ENCODE assay signal across 14 cellular contexts in genomic region chr19:55550321-55550650, GRCh38. TPM values are rescaled to one million over a fixed set of nuclear protein-coding genes. Genes with fewer than 3 reads are reported as not detected.
DNase-seq lines count a peak whose midpoint lies in the region; ATAC-seq, FAIRE-seq and TF ChIP-seq lines count a peak whose summit lies in the region.
"Had no signal": no experiment of that assay in that cellular context is flagged by ENCODE, and none has a peak within 500 bp of the region (broad histone marks: within the 10 kb centered on the region; RNA-seq: fewer than 3 reads in every experiment).

No MANE protein-coding gene starts in this region.

- peak overlapping the region; percentile 97 for H3K4me2 ChIP-seq in HepG2 (ENCODE audit: low read depth, low read length)
- no peak overlapping the region for H3K4me2 ChIP-seq in mesenchymal stem cell (ENCODE audit: low read length, poor library complexity, severe bottlenecking)

- H3K4me1 Mint-ChIP-seq in chondrocyte (ENCODE audit: low read depth), result peaks cover 65% of the 10 kb centered on the region

- H3K79me2 ChIP-seq in HepG2 (ENCODE audit: insufficient read depth, low read length), result no peaks in the 10 kb centered on the region

- H4K8ac ChIP-seq in mesenchymal stem cell (ENCODE audit: low read length), result peak overlapping the region; percentile 96

- no peak overlapping the region for H2BK5ac ChIP-seq in mesenchymal stem cell (ENCODE audit: low read depth, low read length, poor library complexity, severe bottlenecking)

- TF ChIP-seq RAD21 in HepG2 (CRISPR knock-in tag; IDR thresholded peaks at IDR 0.05), result no peak

- no peak overlapping the region for H3K14ac ChIP-seq in mesenchymal stem cell (ENCODE audit: low read length in 2 of 2)

- TF ChIP-seq EP300 in HepG2 (IDR thresholded peaks at IDR 0.05; ENCODE audit: low read depth in 2 of 2, low read length in 2 of 2), result no peak
- TF ChIP-seq EP300 in HepG2 (CRISPR knock-in tag; IDR thresholded peaks at IDR 0.05; ENCODE audit: borderline replicate concordance), result no peak

- H3K4ac ChIP-seq in mesenchymal stem cell (ENCODE audit: low read depth in 1 of 2, low read length in 2 of 2), result no peak overlapping the region

- DNase-seq in HepG2 (ENCODE audit: low spot score) (no peak), right lobe of liver (no peak), chondrocyte (ENCODE audit: low spot score) (no peak), mesenchymal stem cell (no peak), HPDE6-E6E7 (ENCODE audit: extremely low spot score) (no peak)
- DNase-seq in activated effector memory CD4-positive, alpha-beta T cell treated with anti-CD3 and anti-CD28 coated beads, Interleukin-2, amount 50 U/mL, for 16 hours, result no peak
- no peak for DNase-seq in activated CD4-positive, alpha-beta T cell treated with anti-CD3 and anti-CD28 coated beads, Interleukin-2, amount 50 U/mL, for 48 hours
- DNase-seq: KG1, naive B cell had no signal

- H3K4me3 ChIP-seq in HepG2 (replicated peaks in 1 of 3; ENCODE audit: insufficient read depth in 1 of 3, low read depth in 2 of 3, low read length in 3 of 3), result peak overlapping the region; percentile 55 to 80 (median 66)
- H3K4me3 ChIP-seq in right lobe of liver, result no peak overlapping the region
- no peak overlapping the region for H3K4me3 ChIP-seq in mesenchymal stem cell (ENCODE audit: insufficient read depth in 1 of 2, low read depth in 1 of 2, low read length in 2 of 2)
- H3K4me3 ChIP-seq: vagina had no signal

- peak overlapping the region in 1 of 2 experiments; percentile 77 for H3K18ac ChIP-seq in mesenchymal stem cell (ENCODE audit: low read depth in 1 of 2, low read length in 2 of 2)

- H2AFZ ChIP-seq in HepG2 (ENCODE audit: low read length) (no peak overlapping the region), mesenchymal stem cell (ENCODE audit: low read depth, low read length) (no peak overlapping the region)

- no peaks in the 10 kb centered on the region for H3K36me3 ChIP-seq in HepG2 (replicated peaks in 1 of 2; ENCODE audit: control insufficient read depth in 1 of 2, insufficient read depth in 2 of 2, low read length in 2 of 2)
- H3K36me3 ChIP-seq in right lobe of liver, result no peaks in the 10 kb centered on the region
- H3K36me3 ChIP-seq in mesenchymal stem cell (ENCODE audit: control insufficient read depth in 1 of 2, insufficient read depth in 2 of 2, low read depth in 1 of 2, low read length in 2 of 2), result no peaks in the 10 kb centered on the region
- H3K36me3 ChIP-seq: vagina had no signal

- H3K27ac ChIP-seq in HepG2 (ENCODE audit: extremely low read length, insufficient read depth, low read length), result no peak overlapping the region
- H3K27ac ChIP-seq in right lobe of liver, result no peak overlapping the region
- H3K27ac ChIP-seq in mesenchymal stem cell (ENCODE audit: low read length, poor library complexity, severe bottlenecking), result peak overlapping the region; percentile 98

- peak; percentile 15 for FAIRE-seq in HepG2 (lab: Jason Lieb, UNC)
- FAIRE-seq: GM12892 had no signal

- H3K9ac ChIP-seq in HepG2 (ENCODE audit: insufficient read depth, low read depth, low read length) (peak overlapping the region; percentile 68; the same call in 1 of the 2 replicates), mesenchymal stem cell (ENCODE audit: low read length) (peak overlapping the region; percentile 83)

- H3K27ac Mint-ChIP-seq in chondrocyte (ENCODE audit: unreplicated experiment), result peak overlapping the region; percentile 99
- H3K27ac Mint-ChIP-seq: activated T-cell treated with anti-CD3 and anti-CD28 coated beads, Interleukin-2, amount 50 U/mL, for 72 hours; naive B cell had no signal

- TF ChIP-seq CTCF in HepG2 (CRISPR knock-in tag; IDR thresholded peaks at IDR 0.05), result no peak
- TF ChIP-seq CTCF in right lobe of liver (IDR thresholded peaks at IDR 0.05), result no peak
- TF ChIP-seq CTCF in chondrocyte (IDR thresholded peaks at IDR 0.05), result no peak

- H3K79me1 ChIP-seq in mesenchymal stem cell (replicated peaks; ENCODE audit: low read length, poor library complexity, severe bottlenecking), result no peaks in the 10 kb centered on the region

- no peak for TF ChIP-seq POLR2A in HepG2 (IDR thresholded peaks at IDR 0.05; ENCODE audit: insufficient read depth in 1 of 2, low read depth in 2 of 2, low read length in 2 of 2)
- TF ChIP-seq POLR2A in right lobe of liver (IDR thresholded peaks at IDR 0.05), result no peak

- H2AK5ac ChIP-seq in mesenchymal stem cell (ENCODE audit: low read length, severe bottlenecking), result no peak overlapping the region

- no peaks in the 10 kb centered on the region for H3K36me3 Mint-ChIP-seq in chondrocyte (ENCODE audit: low read depth)
- H3K36me3 Mint-ChIP-seq: brain had no signal

- CTCF ChIA-PET in HepG2 (lab: Yijun Ruan, JAX; ENCODE audit: low intra/inter-chr PET ratio, low total read pairs), result no interaction called here

- no peak overlapping the region for H2BK120ac ChIP-seq in mesenchymal stem cell (ENCODE audit: low read depth, low read length)

- BruUV-seq in HepG2 (replicated peaks; lab: Mats Ljungman, UMichigan), result no TSS peak

- H4K20me1 ChIP-seq in HepG2 (ENCODE audit: insufficient read depth, low read length), result no peaks in the 10 kb centered on the region

- peaks cover 79% of the 10 kb centered on the region for H3K4me1 ChIP-seq in HepG2 (ENCODE audit: insufficient read depth, low read length)
- H3K4me1 ChIP-seq in right lobe of liver, result peaks cover 0 to 5% (median 0%) of the 10 kb centered on the region in 4 donors
- H3K4me1 ChIP-seq in mesenchymal stem cell (ENCODE audit: control insufficient read depth, insufficient read depth, low read depth, low read length), result peaks cover 39% of the 10 kb centered on the region
- H3K4me1 ChIP-seq: vagina had no signal

- in situ Hi-C loops in HepG2 (cut with HindIII; ENCODE audit: extremely low pct_ligation_motif_present, low pct_unique_long_range_greater_than_20kb), result no loop called here

- intact Hi-C loops in HepG2 (cut with micrococcal nuclease; ENCODE audit: unreplicated experiment), result loop anchor here (10.0 kb wide), 1 partner anchor 55 kb away; the partner anchor contains the start of genes ZNF524 and ZNF865
- intact Hi-C loops in right lobe of liver (cut with DNase I), result no loop called here

- H3K27me3 ChIP-seq in HepG2 (ENCODE audit: control insufficient read depth in 1 of 2, insufficient read depth in 2 of 2, low read length in 2 of 2), result no peaks in the 10 kb centered on the region; a peak in 1 of 5 replicates
- H3K27me3 ChIP-seq in right lobe of liver, result peaks cover 0 to 6% of the 10 kb centered on the region in 2 donors
- H3K27me3 ChIP-seq in mesenchymal stem cell (ENCODE audit: control insufficient read depth in 1 of 2, insufficient read depth in 1 of 2, low read length in 2 of 2), result peaks cover 0 to 6% of the 10 kb centered on the region in 2 experiments
- H3K27me3 ChIP-seq: vagina had no signal

- no peak for ATAC-seq in HepG2
- ATAC-seq in right lobe of liver, result no peak
- no peak for ATAC-seq in HG03460 (IDR thresholded peaks at IDR 0.05; ENCODE audit: unreplicated experiment)
- ATAC-seq: activated T-cell treated with anti-CD3 and anti-CD28 coated beads, Interleukin-2, amount 50 U/mL, for 72 hours had no signal

- peak overlapping the region; percentile 52 for H3K4me3 Mint-ChIP-seq in chondrocyte (ENCODE audit: unreplicated experiment)
- H3K4me3 Mint-ChIP-seq: activated T-cell treated with anti-CD3 and anti-CD28 coated beads, Interleukin-2, amount 50 U/mL, for 72 hours had no signal

- H4K91ac ChIP-seq in mesenchymal stem cell (ENCODE audit: low read length), result no peak overlapping the region

- H2BK15ac ChIP-seq in mesenchymal stem cell (ENCODE audit: low read depth, poor library complexity, severe bottlenecking), result no peak overlapping the region

- H3K23ac ChIP-seq in mesenchymal stem cell (ENCODE audit: low read length in 2 of 2), result no peak overlapping the region

- WGBS in HepG2 (ENCODE audit: low lambda C conversion rate), result 7% methylated on average over 7 of the region's 7 CpGs
- WGBS in right lobe of liver (ENCODE audit: insufficient coverage, low coverage, low lambda C conversion rate, missing lambda C conversion rate), result 32% methylated on average over 7 of the region's 7 CpGs
- 13% methylated on average over 4 of the region's 7 CpGs for WGBS in mesenchymal stem cell

- H3K9me3 Mint-ChIP-seq in chondrocyte (ENCODE audit: low read depth), result no peaks in the 10 kb centered on the region
- H3K9me3 Mint-ChIP-seq: activated T-cell treated with anti-CD3 and anti-CD28 coated beads, Interleukin-2, amount 50 U/mL, for 72 hours had no signal

- H3K9me3 ChIP-seq in HepG2 (ENCODE audit: low read length), result no peaks in the 10 kb centered on the region
- H3K9me3 ChIP-seq in right lobe of liver, result no peaks in the 10 kb centered on the region
- H3K9me3 ChIP-seq in mesenchymal stem cell (ENCODE audit: control insufficient read depth, low read length), result no peaks in the 10 kb centered on the region
- H3K9me3 ChIP-seq: vagina had no signal

- no peaks in the 10 kb centered on the region for H3K27me3 Mint-ChIP-seq in chondrocyte (ENCODE audit: low read depth)

- POLR2A ChIA-PET in HepG2 (lab: Yijun Ruan, JAX), result interaction anchor here (0.8 to 1.3 kb wide), 7 partner anchors 9 to 341 kb away, joined by 3 to 13 read pairs (median 3); partner anchors contain the start of genes FIZ1, PTPRH, U2AF2 and UBE2S

- H2BK12ac ChIP-seq in mesenchymal stem cell (ENCODE audit: low read length in 2 of 2), result no peak overlapping the region

RNA-seq across cellular contexts. Expression of gene SBK3, which starts 4.9 kb away (rescaled TPM):
- 0.46 and 0.66 TPM in 2 replicates for total RNA-seq in HepG2 (2016; rRNA removed; fragmentation: Illumina TruSeq; extraction: Trizol)
- total RNA-seq in HepG2 (2016; cell fraction: cytosol; rRNA removed; fragmentation: Illumina TruSeq; extraction: Trizol; ENCODE audit: low read depth), result not detected in 2 replicates
- 0.24 and 0.35 TPM in 2 replicates for total RNA-seq in HepG2 (2016; cell fraction: insoluble cytoplasmic fraction; rRNA removed; fragmentation: Illumina TruSeq; extraction: Trizol)
- 0.19 and 0.24 TPM in 2 replicates for total RNA-seq in HepG2 (2016; cell fraction: membrane; rRNA removed; fragmentation: Illumina TruSeq; extraction: Trizol)
- total RNA-seq in HepG2 (2016; cell fraction: nucleus; rRNA removed; fragmentation: Illumina TruSeq; extraction: Trizol), result 0.38 and 0.62 TPM in 2 replicates
- 0.77 and 1.5 TPM in 2 replicates for polyA plus RNA-seq in HepG2 (2011; rRNA removed)
- 1.0 and 1.4 TPM in 2 replicates for polyA plus RNA-seq in HepG2 (2011; cell fraction: cytosol; rRNA removed)
- 2.0 and 3.1 TPM in 2 replicates for polyA plus RNA-seq in HepG2 (2011; cell fraction: nucleus; rRNA removed)
- polyA plus RNA-seq in HepG2 (2012), result 0.91 and 2.0 TPM in 2 replicates
- not detected in 2 replicates for polyA plus RNA-seq in HepG2 (2016; cell fraction: cytosol; fragmentation: Illumina TruSeq; extraction: Trizol; ENCODE audit: low read depth)
- polyA plus RNA-seq in HepG2 (2016; cell fraction: insoluble cytoplasmic fraction; fragmentation: Illumina TruSeq; extraction: Trizol; ENCODE audit: low read depth), result 0.19 TPM in 1 of 2 replicates, not detected in the other
- 0.13 TPM in 1 of 2 replicates, not detected in the other for polyA plus RNA-seq in HepG2 (2016; cell fraction: membrane; fragmentation: Illumina TruSeq; extraction: Trizol; ENCODE audit: low read depth)
- polyA plus RNA-seq in HepG2 (2016; cell fraction: nucleus; fragmentation: Illumina TruSeq; extraction: Trizol; ENCODE audit: insufficient read depth, low read depth), result 0.81 and 0.96 TPM in 2 replicates
- polyA minus RNA-seq in HepG2 (2011; rRNA and poly(A)+ RNA removed; ENCODE audit: low replicate concordance), result 1.2 TPM in 1 of 2 replicates, not detected in the other
- 0.53 TPM in 1 of 2 replicates, not detected in the other for polyA minus RNA-seq in HepG2 (2011; cell fraction: cytosol; rRNA and poly(A)+ RNA removed)
- polyA minus RNA-seq in HepG2 (2011; cell fraction: nucleus; rRNA and poly(A)+ RNA removed), result 0.37 and 0.52 TPM in 2 replicates
- under 1 TPM in 2 of 6 experiments, not detected in 4; 0.33 to 0.56 TPM for total RNA-seq in right lobe of liver
- total RNA-seq in chondrocyte, result not detected in 3 replicates
- not detected for polyA plus RNA-seq in mesenchymal stem cell (2013, experiment 1 of 2)
- not detected for polyA plus RNA-seq in mesenchymal stem cell (2013, experiment 2 of 2)
- total RNA-seq: activated T-cell treated with anti-CD3 and anti-CD28 coated beads, Interleukin-2, amount 50 U/mL, for 72 hours; vagina had no signal

RNA-seq across cellular contexts. Expression of gene SBK2, which starts 13.4 kb away (rescaled TPM):
- total RNA-seq in HepG2 (2016; rRNA removed; fragmentation: Illumina TruSeq; extraction: Trizol) (0.24 and 0.45 TPM in 2 replicates), right lobe of liver (not detected), chondrocyte (not detected in 3 replicates)
- total RNA-seq in HepG2 (2016; cell fraction: cytosol; rRNA removed; fragmentation: Illumina TruSeq; extraction: Trizol; ENCODE audit: low read depth), result not detected in 2 replicates
- not detected in 2 replicates for total RNA-seq in HepG2 (2016; cell fraction: insoluble cytoplasmic fraction; rRNA removed; fragmentation: Illumina TruSeq; extraction: Trizol)
- total RNA-seq in HepG2 (2016; cell fraction: membrane; rRNA removed; fragmentation: Illumina TruSeq; extraction: Trizol), result 0.22 and 0.28 TPM in 2 replicates
- total RNA-seq in HepG2 (2016; cell fraction: nucleus; rRNA removed; fragmentation: Illumina TruSeq; extraction: Trizol), result not detected in 2 replicates
- polyA plus RNA-seq in HepG2 (2011; rRNA removed), result 0.14 TPM in 1 of 2 replicates, not detected in the other
- polyA plus RNA-seq in HepG2 (2011; cell fraction: cytosol; rRNA removed), result 0.13 and 0.16 TPM in 2 replicates
- 1.0 and 1.3 TPM in 2 replicates for polyA plus RNA-seq in HepG2 (2011; cell fraction: nucleus; rRNA removed)
- polyA plus RNA-seq in HepG2 (2012), result 0.25 and 0.45 TPM in 2 replicates
- polyA plus RNA-seq in HepG2 (2016; cell fraction: cytosol; fragmentation: Illumina TruSeq; extraction: Trizol; ENCODE audit: low read depth), result not detected in 2 replicates
- 0.22 and 0.32 TPM in 2 replicates for polyA plus RNA-seq in HepG2 (2016; cell fraction: insoluble cytoplasmic fraction; fragmentation: Illumina TruSeq; extraction: Trizol; ENCODE audit: low read depth)
- not detected in 2 replicates for polyA plus RNA-seq in HepG2 (2016; cell fraction: membrane; fragmentation: Illumina TruSeq; extraction: Trizol; ENCODE audit: low read depth)
- polyA plus RNA-seq in HepG2 (2016; cell fraction: nucleus; fragmentation: Illumina TruSeq; extraction: Trizol; ENCODE audit: insufficient read depth, low read depth), result not detected in 2 replicates
- 0.54 TPM in 1 of 2 replicates, not detected in the other for polyA minus RNA-seq in HepG2 (2011; rRNA and poly(A)+ RNA removed; ENCODE audit: low replicate concordance)
- polyA minus RNA-seq in HepG2 (2011; cell fraction: cytosol; rRNA and poly(A)+ RNA removed), result 0.59 and 0.79 TPM in 2 replicates
- not detected in 2 replicates for polyA minus RNA-seq in HepG2 (2011; cell fraction: nucleus; rRNA and poly(A)+ RNA removed)
- polyA plus RNA-seq in mesenchymal stem cell (2013, experiment 1 of 2), result not detected
- not detected for polyA plus RNA-seq in mesenchymal stem cell (2013, experiment 2 of 2)
- total RNA-seq: activated T-cell treated with anti-CD3 and anti-CD28 coated beads, Interleukin-2, amount 50 U/mL, for 72 hours; vagina had no signal

RNA-seq across cellular contexts. Expression of gene ZNF579, which starts 30.4 kb away (rescaled TPM):
- total RNA-seq in HepG2 (2016; rRNA removed; fragmentation: Illumina TruSeq; extraction: Trizol) (1.7 and 2.9 TPM in 2 replicates), right lobe of liver (1 to 10 TPM; 1.9 to 4.6 (median 3.6) TPM), chondrocyte (15.7 to 23.6 TPM (median 23.1 TPM) in 3 replicates)
- total RNA-seq in HepG2 (2016; cell fraction: cytosol; rRNA removed; fragmentation: Illumina TruSeq; extraction: Trizol; ENCODE audit: low read depth), result 1.3 and 1.6 TPM in 2 replicates
- 1.8 and 2.9 TPM in 2 replicates for total RNA-seq in HepG2 (2016; cell fraction: insoluble cytoplasmic fraction; rRNA removed; fragmentation: Illumina TruSeq; extraction: Trizol)
- total RNA-seq in HepG2 (2016; cell fraction: membrane; rRNA removed; fragmentation: Illumina TruSeq; extraction: Trizol), result 2.9 and 3.5 TPM in 2 replicates
- total RNA-seq in HepG2 (2016; cell fraction: nucleus; rRNA removed; fragmentation: Illumina TruSeq; extraction: Trizol), result 1.2 and 1.9 TPM in 2 replicates
- polyA plus RNA-seq in HepG2 (2011; rRNA removed), result 2.1 and 2.2 TPM in 2 replicates
- 1.3 and 2.9 TPM in 2 replicates for polyA plus RNA-seq in HepG2 (2011; cell fraction: cytosol; rRNA removed)
- 9.0 and 12.3 TPM in 2 replicates for polyA plus RNA-seq in HepG2 (2011; cell fraction: nucleus; rRNA removed)
- 3.6 and 5.7 TPM in 2 replicates for polyA plus RNA-seq in HepG2 (2012)
- 1.6 and 2.1 TPM in 2 replicates for polyA plus RNA-seq in HepG2 (2016; cell fraction: cytosol; fragmentation: Illumina TruSeq; extraction: Trizol; ENCODE audit: low read depth)
- polyA plus RNA-seq in HepG2 (2016; cell fraction: insoluble cytoplasmic fraction; fragmentation: Illumina TruSeq; extraction: Trizol; ENCODE audit: low read depth), result 2.8 and 3.3 TPM in 2 replicates
- 2.7 TPM in 2 replicates for polyA plus RNA-seq in HepG2 (2016; cell fraction: membrane; fragmentation: Illumina TruSeq; extraction: Trizol; ENCODE audit: low read depth)
- 8.4 and 9.1 TPM in 2 replicates for polyA plus RNA-seq in HepG2 (2016; cell fraction: nucleus; fragmentation: Illumina TruSeq; extraction: Trizol; ENCODE audit: insufficient read depth, low read depth)
- polyA minus RNA-seq in HepG2 (2011; rRNA and poly(A)+ RNA removed; ENCODE audit: low replicate concordance), result 5.6 and 7.6 TPM in 2 replicates
- polyA minus RNA-seq in HepG2 (2011; cell fraction: cytosol; rRNA and poly(A)+ RNA removed), result 3.6 and 4.7 TPM in 2 replicates
- 3.0 and 3.3 TPM in 2 replicates for polyA minus RNA-seq in HepG2 (2011; cell fraction: nucleus; rRNA and poly(A)+ RNA removed)
- polyA plus RNA-seq in mesenchymal stem cell (2013, experiment 1 of 2), result 25.8 TPM
- 25.7 TPM for polyA plus RNA-seq in mesenchymal stem cell (2013, experiment 2 of 2)

RNA-seq across cellular contexts. Expression of gene FIZ1, which starts 49.0 kb away (rescaled TPM):
- 3.4 and 5.9 TPM in 2 replicates for total RNA-seq in HepG2 (2016; rRNA removed; fragmentation: Illumina TruSeq; extraction: Trizol)
- 0.97 and 1.0 TPM in 2 replicates for total RNA-seq in HepG2 (2016; cell fraction: cytosol; rRNA removed; fragmentation: Illumina TruSeq; extraction: Trizol; ENCODE audit: low read depth)
- total RNA-seq in HepG2 (2016; cell fraction: insoluble cytoplasmic fraction; rRNA removed; fragmentation: Illumina TruSeq; extraction: Trizol), result 3.3 and 4.8 TPM in 2 replicates
- 3.8 and 4.3 TPM in 2 replicates for total RNA-seq in HepG2 (2016; cell fraction: membrane; rRNA removed; fragmentation: Illumina TruSeq; extraction: Trizol)
- 4.3 and 5.0 TPM in 2 replicates for total RNA-seq in HepG2 (2016; cell fraction: nucleus; rRNA removed; fragmentation: Illumina TruSeq; extraction: Trizol)
- polyA plus RNA-seq in HepG2 (2011; rRNA removed), result 3.6 and 4.1 TPM in 2 replicates
- 2.4 and 3.2 TPM in 2 replicates for polyA plus RNA-seq in HepG2 (2011; cell fraction: cytosol; rRNA removed)
- 9.6 and 12.9 TPM in 2 replicates for polyA plus RNA-seq in HepG2 (2011; cell fraction: nucleus; rRNA removed)
- 6.5 and 7.8 TPM in 2 replicates for polyA plus RNA-seq in HepG2 (2012)
- polyA plus RNA-seq in HepG2 (2016; cell fraction: cytosol; fragmentation: Illumina TruSeq; extraction: Trizol; ENCODE audit: low read depth), result 1.7 and 2.0 TPM in 2 replicates
- 7.2 and 8.9 TPM in 2 replicates for polyA plus RNA-seq in HepG2 (2016; cell fraction: insoluble cytoplasmic fraction; fragmentation: Illumina TruSeq; extraction: Trizol; ENCODE audit: low read depth)
- 5.5 and 6.4 TPM in 2 replicates for polyA plus RNA-seq in HepG2 (2016; cell fraction: membrane; fragmentation: Illumina TruSeq; extraction: Trizol; ENCODE audit: low read depth)
- polyA plus RNA-seq in HepG2 (2016; cell fraction: nucleus; fragmentation: Illumina TruSeq; extraction: Trizol; ENCODE audit: insufficient read depth, low read depth), result 14.5 and 17.0 TPM in 2 replicates
- 7.4 and 7.8 TPM in 2 replicates for polyA minus RNA-seq in HepG2 (2011; rRNA and poly(A)+ RNA removed; ENCODE audit: low replicate concordance)
- 4.2 and 4.4 TPM in 2 replicates for polyA minus RNA-seq in HepG2 (2011; cell fraction: cytosol; rRNA and poly(A)+ RNA removed)
- polyA minus RNA-seq in HepG2 (2011; cell fraction: nucleus; rRNA and poly(A)+ RNA removed), result 4.4 and 6.8 TPM in 2 replicates
- total RNA-seq in right lobe of liver, result 10 to 100 TPM in 1 of 6 experiments, 1 to 10 TPM in 5; 3.0 to 13.1 (median 5.1) TPM
- total RNA-seq in chondrocyte, result 11.3 to 14.7 TPM (median 14.4 TPM) in 3 replicates
- 8.5 TPM for polyA plus RNA-seq in mesenchymal stem cell (2013, experiment 1 of 2)
- polyA plus RNA-seq in mesenchymal stem cell (2013, experiment 2 of 2), result 8.9 TPM

RNA-seq across cellular contexts. Expression of gene ZNF524, which starts 49.8 kb away (rescaled TPM):
- total RNA-seq in HepG2 (2016; rRNA removed; fragmentation: Illumina TruSeq; extraction: Trizol) (1.6 and 4.6 TPM in 2 replicates), right lobe of liver (10 to 100 TPM in 4 of 6 experiments, 1 to 10 TPM in 2; 8.2 to 21.0 (median 11.3) TPM), chondrocyte (10.1 to 11.0 TPM (median 10.8 TPM) in 3 replicates)
- 6.2 and 7.2 TPM in 2 replicates for total RNA-seq in HepG2 (2016; cell fraction: cytosol; rRNA removed; fragmentation: Illumina TruSeq; extraction: Trizol; ENCODE audit: low read depth)
- 2.8 and 4.6 TPM in 2 replicates for total RNA-seq in HepG2 (2016; cell fraction: insoluble cytoplasmic fraction; rRNA removed; fragmentation: Illumina TruSeq; extraction: Trizol)
- 7.6 and 10.2 TPM in 2 replicates for total RNA-seq in HepG2 (2016; cell fraction: membrane; rRNA removed; fragmentation: Illumina TruSeq; extraction: Trizol)
- 2.7 TPM in 2 replicates for total RNA-seq in HepG2 (2016; cell fraction: nucleus; rRNA removed; fragmentation: Illumina TruSeq; extraction: Trizol)
- 3.2 and 5.0 TPM in 2 replicates for polyA plus RNA-seq in HepG2 (2011; rRNA removed)
- polyA plus RNA-seq in HepG2 (2011; cell fraction: cytosol; rRNA removed), result 3.9 and 7.0 TPM in 2 replicates
- polyA plus RNA-seq in HepG2 (2011; cell fraction: nucleus; rRNA removed), result 8.3 and 9.7 TPM in 2 replicates
- polyA plus RNA-seq in HepG2 (2012), result 2.9 and 4.1 TPM in 2 replicates
- polyA plus RNA-seq in HepG2 (2016; cell fraction: cytosol; fragmentation: Illumina TruSeq; extraction: Trizol; ENCODE audit: low read depth), result 8.5 and 8.9 TPM in 2 replicates
- polyA plus RNA-seq in HepG2 (2016; cell fraction: insoluble cytoplasmic fraction; fragmentation: Illumina TruSeq; extraction: Trizol; ENCODE audit: low read depth), result 3.6 and 4.5 TPM in 2 replicates
- polyA plus RNA-seq in HepG2 (2016; cell fraction: membrane; fragmentation: Illumina TruSeq; extraction: Trizol; ENCODE audit: low read depth), result 9.0 and 9.5 TPM in 2 replicates
- polyA plus RNA-seq in HepG2 (2016; cell fraction: nucleus; fragmentation: Illumina TruSeq; extraction: Trizol; ENCODE audit: insufficient read depth, low read depth), result 4.9 and 5.2 TPM in 2 replicates
- 3.5 and 3.9 TPM in 2 replicates for polyA minus RNA-seq in HepG2 (2011; rRNA and poly(A)+ RNA removed; ENCODE audit: low replicate concordance)
- 2.5 and 3.1 TPM in 2 replicates for polyA minus RNA-seq in HepG2 (2011; cell fraction: cytosol; rRNA and poly(A)+ RNA removed)
- 2.7 and 3.3 TPM in 2 replicates for polyA minus RNA-seq in HepG2 (2011; cell fraction: nucleus; rRNA and poly(A)+ RNA removed)
- 8.4 TPM for polyA plus RNA-seq in mesenchymal stem cell (2013, experiment 1 of 2)
- polyA plus RNA-seq in mesenchymal stem cell (2013, experiment 2 of 2), result 9.2 TPM

Comparison
In these comparisons a context has a peak if more than half of its experiments do, and no peak if none do; other contexts are left out.
1. H3K4me3 ChIP-seq: peak in HepG2 (3 of 3); none in right lobe of liver (0 of 3) and mesenchymal stem cell (0 of 2).